In the genomic region with DNA sequence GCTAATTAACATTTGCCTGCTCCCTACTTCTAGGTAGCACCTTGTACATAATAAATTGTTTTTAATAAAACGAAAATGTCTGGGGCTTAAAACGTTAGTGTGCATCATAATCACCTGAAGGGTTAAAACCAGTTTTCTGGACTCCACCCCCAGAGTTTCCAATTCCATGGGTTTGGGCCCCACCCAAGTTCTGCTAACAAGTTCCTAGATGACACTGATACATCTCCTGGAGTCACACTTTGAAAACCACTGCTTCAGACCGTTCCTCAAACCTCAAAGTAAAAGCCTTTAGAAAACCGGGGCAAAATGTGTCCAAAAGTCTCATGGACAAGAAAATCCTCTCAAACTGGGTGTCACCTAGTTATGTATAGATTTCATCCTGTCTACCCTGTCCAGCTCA, we compare ENCODE assay signal across 13 cellular contexts. TPM values are rescaled to one million over a fixed set of nuclear protein-coding genes. Genes with fewer than 3 reads are reported as not detected.
DNase-seq lines count a peak whose midpoint lies in the region; ATAC-seq, FAIRE-seq and TF ChIP-seq lines count a peak whose summit lies in the region.
"Had no signal": no experiment of that assay in that cellular context is flagged by ENCODE, and none has a peak within 500 bp of the region (broad histone marks: within the 10 kb centered on the region; RNA-seq: fewer than 3 reads in every experiment).

No MANE protein-coding gene starts in this region.

- peak overlapping the region; percentile 100 for H4K91ac ChIP-seq in IMR-90 (ENCODE audit: insufficient read depth, low read depth, low read length)

- peaks cover 42 to 76% of the 10 kb centered on the region in 2 donors for H3K4me1 Mint-ChIP-seq in stimulated activated naive B cell treated with anti-CD40 and anti-IgM and Interleukin-4, amounts not matched to agents 10 μg/mL and 1 μg/mL and 100 μg/mL, for 72 hours

- peaks cover 5 to 8% of the 10 kb centered on the region in 2 donors for H3K36me3 Mint-ChIP-seq in stimulated activated naive B cell treated with anti-CD40 and anti-IgM and Interleukin-4, amounts not matched to agents 10 μg/mL and 1 μg/mL and 100 μg/mL, for 72 hours

- no peaks in the 10 kb centered on the region for H3K36me3 ChIP-seq in IMR-90 (ENCODE audit: control insufficient read depth, insufficient read depth, low read length)
- no peaks in the 10 kb centered on the region for H3K36me3 ChIP-seq in GM12878 (ENCODE audit: control insufficient read depth in 2 of 2, insufficient read depth in 2 of 2, low read length in 1 of 2)
- H3K36me3 ChIP-seq in mesendoderm (ENCODE audit: control insufficient read depth, insufficient read depth, low read length), result no peaks in the 10 kb centered on the region
- H3K36me3 ChIP-seq: neutrophil had no signal

- dilution Hi-C loops in IMR-90 (cut with HindIII; ENCODE audit: low sequenced_read_pairs, unreplicated experiment), result no loop called here

- in situ Hi-C loops in IMR-90 (cut with MboI; ENCODE audit: low sequenced_read_pairs), result no loop called here
- in situ Hi-C loops in GM12878 (cut with MboI), result no loop called here

- H3K9me3 ChIP-seq in AG04450 (ENCODE audit: control insufficient read depth, insufficient read depth, low read length) (no peaks in the 10 kb centered on the region), IMR-90 (ENCODE audit: control insufficient read depth, insufficient read depth, low read length) (no peaks in the 10 kb centered on the region), GM12878 (replicated peaks; ENCODE audit: control insufficient read depth, insufficient read depth, low read length) (no peaks in the 10 kb centered on the region)
- H3K9me3 ChIP-seq: neutrophil had no signal

- no CpG with 5 or more reads among the region's 4 CpGs for WGBS in IMR-90 (ENCODE audit: extremely low coverage in 2 of 2, insufficient read length in 1 of 2), 2 experiments
- WGBS in GM12878 (ENCODE audit: insufficient coverage, insufficient replicate concordance, low lambda C conversion rate, missing lambda C conversion rate), result 84% methylated on average over 4 of the region's 4 CpGs
- no CpG with 5 or more reads among the region's 4 CpGs for WGBS in mesendoderm (ENCODE audit: extremely low coverage, insufficient coverage, low lambda C conversion rate)

- peak overlapping the region; percentile 99 for H3K18ac ChIP-seq in IMR-90 (ENCODE audit: low read depth, low read length)
- H3K18ac ChIP-seq in mesendoderm (ENCODE audit: low read length), result peak overlapping the region; percentile 24

- H3K14ac ChIP-seq in IMR-90 (replicated peaks; ENCODE audit: low read depth, low read length), result peak overlapping the region; percentile 99

- TF ChIP-seq CTCF in AG04450 (IDR thresholded peaks at IDR 0.05; ENCODE audit: low read depth, low read length), result no peak
- TF ChIP-seq CTCF in IMR-90 (conservative IDR thresholded peaks at IDR 0.05; ENCODE audit: low read depth, low read length), result no peak
- no peak for TF ChIP-seq CTCF in GM12878 (IDR thresholded peaks at IDR 0.05 in 2 of 3, conservative IDR thresholded peaks at IDR 0.05 in 1 of 3; ENCODE audit: control insufficient read depth in 2 of 3, extremely low read depth in 1 of 3, insufficient read depth in 1 of 3, low read depth in 3 of 3, low read length in 3 of 3)

- H3K79me2 ChIP-seq in GM12878 (ENCODE audit: control insufficient read depth, insufficient read depth, low read length) (peaks cover 95% of the 10 kb centered on the region), mesendoderm (ENCODE audit: control insufficient read depth, insufficient read depth, low read length) (peaks cover 8% of the 10 kb centered on the region)

- peaks cover 34 to 69% of the 10 kb centered on the region in 2 experiments for H3K79me1 ChIP-seq in IMR-90 (ENCODE audit: low read depth in 1 of 2, low read length in 2 of 2)
- H3K79me1 ChIP-seq in mesendoderm (ENCODE audit: low read length), result peaks cover 7% of the 10 kb centered on the region

- H3K4me1 ChIP-seq in IMR-90 (ENCODE audit: control insufficient read depth, insufficient read depth, low read length) (peaks cover 26% of the 10 kb centered on the region), GM12878 (ENCODE audit: control insufficient read depth, insufficient read depth, low read length) (peaks cover 46% of the 10 kb centered on the region), mesendoderm (ENCODE audit: control insufficient read depth, low read depth, low read length) (peaks cover 21% of the 10 kb centered on the region)

- peak overlapping the region; percentile 100 for H2BK120ac ChIP-seq in IMR-90 (ENCODE audit: low read depth, low read length)
- H2BK120ac ChIP-seq in mesendoderm (ENCODE audit: low read depth, low read length), result peak overlapping the region; percentile 33

- SMC1A ChIA-PET in GM12878 (lab: Charles Lee; ENCODE audit: uncharacterized antibody, unreplicated experiment), result interaction anchor here (1.0 to 16.1 kb wide), 9 partner anchors 6 to 150 kb away, joined by 3 to 189 read pairs (median 5); partner anchors contain the start of gene OSBPL3

- H3K27ac Mint-ChIP-seq in stimulated activated naive B cell treated with anti-CD40 and anti-IgM and Interleukin-4, amounts not matched to agents 10 μg/mL and 1 μg/mL and 100 μg/mL, for 72 hours, result no peak overlapping the region

- RAD21 ChIA-PET in GM12878 (lab: Charles Lee; ENCODE audit: unreplicated experiment), result interaction anchor here (1.2 kb wide), 1 partner anchor 150 kb away, joined by 6 read pairs; no protein-coding TSS in a partner anchor

- DNase-seq in AG04450 (ENCODE audit: low read depth, low spot score) (no peak), IMR-90 (no peak), GM12878 (ENCODE audit: low read depth, low spot score) (no peak), mesendoderm (no peak), middle frontal gyrus (ENCODE audit: extremely low spot score, low spot score) (no peak)
- no peak for DNase-seq in stimulated activated naive B cell treated with anti-CD40 and anti-IgM and Interleukin-4, amounts not matched to agents 10 μg/mL and 1 μg/mL and 100 μg/mL, for 72 hours
- DNase-seq: activated effector memory CD4-positive, alpha-beta T cell treated with anti-CD3 and anti-CD28 coated beads, Interleukin-2, amount 50 U/mL, for 16 hours; stimulated activated CD8-positive, alpha-beta memory T cell treated with anti-CD3 and anti-CD28 coated beads, Interleukin-4, amount 100 ng/mL, for 48 hours had no signal

- POLR2A ChIA-PET in AG04450 (lab: Yijun Ruan, JAX), result no interaction called here
- POLR2A ChIA-PET in IMR-90 (lab: Charles Lee; ENCODE audit: unreplicated experiment), result no interaction called here
- POLR2A ChIA-PET in GM12878 (lab: Charles Lee), result interaction anchor here (0.6 to 7.0 kb wide), 3 partner anchors 9 to 170 kb away, joined by 3 to 68 read pairs (median 7); partner anchors contain the start of gene OSBPL3

- H3K4me3 ChIP-seq in AG04450 (ENCODE audit: low read depth, low read length), result no peak overlapping the region
- H3K4me3 ChIP-seq in IMR-90 (ENCODE audit: insufficient read depth, low read depth, low read length), result no peak overlapping the region
- no peak overlapping the region for H3K4me3 ChIP-seq in GM12878
- H3K4me3 ChIP-seq in mesendoderm (ENCODE audit: low read length), result no peak overlapping the region

- H2AK5ac ChIP-seq in IMR-90 (ENCODE audit: low read depth, low read length), result peak overlapping the region; percentile 100
- H2AK5ac ChIP-seq in mesendoderm (ENCODE audit: low read length), result peak overlapping the region; percentile 0

- H3K56ac ChIP-seq in IMR-90 (ENCODE audit: extremely low read depth, insufficient read depth, low read length), result peak overlapping the region; percentile 95; the same call in 1 of the 2 replicates
- H3K56ac ChIP-seq in mesendoderm (ENCODE audit: low read length), result peak overlapping the region; percentile 65

- H2BK5ac ChIP-seq in IMR-90 (ENCODE audit: low read depth, low read length, poor library complexity, severe bottlenecking), result peak overlapping the region; percentile 99
- H2BK5ac ChIP-seq in mesendoderm (ENCODE audit: low read length), result peak overlapping the region; percentile 12

- H4K5ac ChIP-seq in IMR-90 (ENCODE audit: low read depth, low read length), result peak overlapping the region; percentile 99
- H4K5ac ChIP-seq in mesendoderm (ENCODE audit: low read length), result no peak overlapping the region

- no peak for FAIRE-seq in GM12878 (lab: Jason Lieb, UNC)

- H3K27me3 ChIP-seq in AG04450 (ENCODE audit: control insufficient read depth, insufficient read depth, low read length), result no peaks in the 10 kb centered on the region
- H3K27me3 ChIP-seq in IMR-90 (ENCODE audit: control insufficient read depth, insufficient read depth, low read length), result no peaks in the 10 kb centered on the region
- no peaks in the 10 kb centered on the region for H3K27me3 ChIP-seq in GM12878 (replicated peaks in 1 of 2; ENCODE audit: control insufficient read depth in 2 of 2, insufficient read depth in 2 of 2, low read length in 1 of 2)
- no peaks in the 10 kb centered on the region for H3K27me3 ChIP-seq in mesendoderm (ENCODE audit: insufficient read depth, low read length, poor library complexity)

- TF ChIP-seq EP300 in GM12878 (IDR thresholded peaks at IDR 0.05; ENCODE audit: borderline replicate concordance in 1 of 2, control insufficient read depth in 1 of 2, low read depth in 2 of 2, low read length in 2 of 2), result no peak

- peak overlapping the region; percentile 19; the same call in 1 of the 2 replicates for H3K4me2 ChIP-seq in IMR-90 (ENCODE audit: low read depth, low read length)
- H3K4me2 ChIP-seq in GM12878 (ENCODE audit: control insufficient read depth, insufficient read depth), result no peak overlapping the region
- no peak overlapping the region for H3K4me2 ChIP-seq in mesendoderm (ENCODE audit: low read length)

- H2BK15ac ChIP-seq in IMR-90 (ENCODE audit: low read depth, low read length) (peak overlapping the region; percentile 93; the same call in 2 of the 3 replicates), mesendoderm (replicated peaks; ENCODE audit: low read depth) (no peak overlapping the region)

- H3K9ac ChIP-seq in IMR-90 (ENCODE audit: low read depth, low read length) (peak overlapping the region; percentile 52), GM12878 (ENCODE audit: control insufficient read depth, insufficient read depth, low read length) (no peak overlapping the region), mesendoderm (ENCODE audit: low read length) (no peak overlapping the region)

- no peaks in the 10 kb centered on the region for H3K27me3 Mint-ChIP-seq in stimulated activated naive B cell treated with anti-CD40 and anti-IgM and Interleukin-4, amounts not matched to agents 10 μg/mL and 1 μg/mL and 100 μg/mL, for 72 hours

- H3K9me3 Mint-ChIP-seq in stimulated activated naive B cell treated with anti-CD40 and anti-IgM and Interleukin-4, amounts not matched to agents 10 μg/mL and 1 μg/mL and 100 μg/mL, for 72 hours, result no peaks in the 10 kb centered on the region
- H3K9me3 Mint-ChIP-seq: CD14-positive monocyte had no signal

- TF ChIP-seq POLR2A in IMR-90 (IDR thresholded peaks at IDR 0.05; ENCODE audit: low read depth, low read length) (no peak), GM12878 (IDR thresholded peaks at IDR 0.05; ENCODE audit: low read depth, low read length) (no peak)

- no TSS peak for BruUV-seq in IMR-90 (replicated peaks; lab: Mats Ljungman, UMichigan)
- BruUV-seq in GM12878 (replicated peaks; lab: Mats Ljungman, UMichigan), result no TSS peak

- no peak for TF ChIP-seq RAD21 in IMR-90 (IDR thresholded peaks at IDR 0.05; ENCODE audit: low read length)
- no peak for TF ChIP-seq RAD21 in GM12878 (IDR thresholded peaks at IDR 0.05; ENCODE audit: insufficient read depth, low read depth, low read length)

- no peaks in the 10 kb centered on the region for H4K20me1 ChIP-seq in IMR-90 (ENCODE audit: insufficient read depth, low read length)
- no peaks in the 10 kb centered on the region for H4K20me1 ChIP-seq in GM12878 (ENCODE audit: control insufficient read depth, insufficient read depth)

- H3K4ac ChIP-seq in IMR-90 (ENCODE audit: low read depth, low read length) (peak overlapping the region; percentile 100), mesendoderm (ENCODE audit: low read depth, low read length) (peak overlapping the region; percentile 90)

- H3K23ac ChIP-seq in IMR-90 (ENCODE audit: low read depth, low read length) (peak overlapping the region; percentile 99), mesendoderm (ENCODE audit: low read length) (no peak overlapping the region)

- H3K4me3 Mint-ChIP-seq in stimulated activated naive B cell treated with anti-CD40 and anti-IgM and Interleukin-4, amounts not matched to agents 10 μg/mL and 1 μg/mL and 100 μg/mL, for 72 hours, result no peak overlapping the region
- H3K4me3 Mint-ChIP-seq: CD14-positive monocyte had no signal

- peak; percentile 3 for ATAC-seq in IMR-90 (ENCODE audit: low read depth)
- ATAC-seq in GM12878, result no peak
- no peak for ATAC-seq in HG03097 (IDR thresholded peaks at IDR 0.05; ENCODE audit: low FRiP score, unreplicated experiment)
- ATAC-seq in stimulated activated naive B cell treated with anti-CD40 and anti-IgM and Interleukin-4, amounts not matched to agents 10 μg/mL and 1 μg/mL and 100 μg/mL, for 72 hours (replicated peaks), result no peak
- no peak for ATAC-seq in GM19397 (IDR thresholded peaks at IDR 0.05; ENCODE audit: unreplicated experiment)

- H2AFZ ChIP-seq in IMR-90 (replicated peaks; ENCODE audit: low read length, poor library complexity) (peak overlapping the region; percentile 60), GM12878 (ENCODE audit: control insufficient read depth, low read depth, low read length) (no peak overlapping the region)

- H2BK20ac ChIP-seq in IMR-90 (ENCODE audit: low read depth, low read length), result peak overlapping the region; percentile 98

- intact Hi-C loops in IMR-90 (cut with micrococcal nuclease) (loop anchor here (10.0 kb wide), 1 partner anchor 46 kb away; no protein-coding TSS in a partner anchor), GM12878 (cut with micrococcal nuclease; ENCODE audit: unreplicated experiment) (no loop called here)

- H3K9me1 ChIP-seq in IMR-90 (ENCODE audit: insufficient read depth, low read length), result peaks cover 23% of the 10 kb centered on the region

- H3K27ac ChIP-seq in AG04450 (ENCODE audit: low read depth, low read length) (peak overlapping the region; percentile 95), IMR-90 (ENCODE audit: insufficient read depth, low read length) (peak overlapping the region; percentile 93), GM12878 (ENCODE audit: control insufficient read depth, insufficient read depth) (peak overlapping the region; percentile 7), mesendoderm (ENCODE audit: low read depth, low read length) (no peak overlapping the region)
- H3K27ac ChIP-seq: HL-60, neutrophil had no signal

- H2AK9ac ChIP-seq in IMR-90 (replicated peaks; ENCODE audit: low read depth, low read length, poor library complexity), result peak overlapping the region; percentile 97

- CTCF ChIA-PET in AG04450 (lab: Charles Lee), result interaction anchor here (0.8 to 1.4 kb wide), 4 partner anchors 9 to 158 kb away, joined by 3 to 5 read pairs (median 4); partner anchors contain the start of gene OSBPL3
- CTCF ChIA-PET in IMR-90 (lab: Yijun Ruan, JAX), result interaction anchor here (1.0 to 1.8 kb wide), 2 partner anchors 118 to 159 kb away, joined by 4 to 7 read pairs; no protein-coding TSS in a partner anchor
- CTCF ChIA-PET in GM12878 (lab: Yijun Ruan, JAX), result interaction anchor here (1.1 to 3.2 kb wide), 3 partner anchors 9 to 159 kb away, joined by 3 to 12 read pairs (median 11); partner anchors contain the start of gene OSBPL3

- H4K8ac ChIP-seq in IMR-90 (ENCODE audit: low read depth in 2 of 2, low read length in 2 of 2), result peak overlapping the region; percentile 96 to 98
- no peak overlapping the region for H4K8ac ChIP-seq in mesendoderm (ENCODE audit: low read depth, low read length)

RNA-seq across cellular contexts. Expression of gene OSBPL3, which starts 9.3 kb away (rescaled TPM):
- 33.3 and 37.8 TPM in 2 replicates for polyA plus RNA-seq in AG04450 (2011; rRNA removed)
- polyA minus RNA-seq in AG04450 (2011; rRNA and poly(A)+ RNA removed), result 33.8 and 50.7 TPM in 2 replicates
- 29.9 and 30.0 TPM in 2 replicates for total RNA-seq in IMR-90 (2012; rRNA removed)
- polyA plus RNA-seq in IMR-90 (2012; rRNA removed), result 15.4 and 18.0 TPM in 2 replicates
- 4.0 and 4.9 TPM in 2 replicates for polyA plus RNA-seq in IMR-90 (2012; cell fraction: cytosol; rRNA removed)
- polyA plus RNA-seq in IMR-90 (2012; cell fraction: nucleus; rRNA removed; ENCODE audit: low replicate concordance), result 14.4 and 46.7 TPM in 2 replicates
- total RNA-seq in GM12878 (2013; cell fraction: nucleolus; rRNA removed), result 60.2 and 64.2 TPM in 2 replicates
- total RNA-seq in GM12878 (2014; rRNA removed), result 26.3 and 29.3 TPM in 2 replicates
- 27.8 and 28.2 TPM in 2 replicates for total RNA-seq in GM12878 (2014; rRNA removed; fragmentation: Illumina TruSeq; extraction: Trizol)
- 34.0 and 46.6 TPM in 2 replicates for total RNA-seq in GM12878 (2021)
- polyA plus RNA-seq in GM12878 (2011; ENCODE audit: low read depth), result 8.9 TPM
- polyA plus RNA-seq in GM12878 (2011; rRNA removed), result 26.1 and 28.0 TPM in 2 replicates
- 14.5 and 15.8 TPM in 2 replicates for polyA plus RNA-seq in GM12878 (2011; cell fraction: cytosol; rRNA removed)
- 77.3 and 96.7 TPM in 2 replicates for polyA plus RNA-seq in GM12878 (2011; cell fraction: nucleus; rRNA removed)
- polyA plus RNA-seq in GM12878 (2012), result 11.0 and 12.1 TPM in 2 replicates
- 23.3 and 26.6 TPM in 2 replicates for polyA plus RNA-seq in GM12878 (2014; fragmentation: Illumina TruSeq; extraction: Trizol)
- polyA plus RNA-seq in GM12878 (2014; fragmentation: Nextera tagmentation; extraction: Ambion mirVana), result 10 to 100 TPM in 1 of 2 experiments, 1 to 10 TPM in 1; 6.1 to 15.2 TPM
- 24.2 and 28.1 TPM in 2 replicates for polyA plus RNA-seq in GM12878 (2014; rRNA removed)
- 10 to 100 TPM; 33.3 to 38.1 TPM for polyA plus RNA-seq in GM12878 (2016; fragmentation: Nextera tagmentation; extraction: Ambion mirVana)
- polyA minus RNA-seq in GM12878 (2011; rRNA and poly(A)+ RNA removed), result 39.3 and 41.8 TPM in 2 replicates
- 7.9 and 12.3 TPM in 2 replicates for polyA minus RNA-seq in GM12878 (2011; cell fraction: cytosol; rRNA and poly(A)+ RNA removed)
- polyA minus RNA-seq in GM12878 (2011; cell fraction: nucleus; rRNA and poly(A)+ RNA removed), result 34.5 and 77.9 TPM in 2 replicates
- 4.9 TPM for polyA plus RNA-seq in mesendoderm (2013, experiment 1 of 2)
- 5.7 TPM for polyA plus RNA-seq in mesendoderm (2013, experiment 2 of 2)
